Comparison of ENCODE assay signal across 15 cellular contexts in the genomic region with DNA sequence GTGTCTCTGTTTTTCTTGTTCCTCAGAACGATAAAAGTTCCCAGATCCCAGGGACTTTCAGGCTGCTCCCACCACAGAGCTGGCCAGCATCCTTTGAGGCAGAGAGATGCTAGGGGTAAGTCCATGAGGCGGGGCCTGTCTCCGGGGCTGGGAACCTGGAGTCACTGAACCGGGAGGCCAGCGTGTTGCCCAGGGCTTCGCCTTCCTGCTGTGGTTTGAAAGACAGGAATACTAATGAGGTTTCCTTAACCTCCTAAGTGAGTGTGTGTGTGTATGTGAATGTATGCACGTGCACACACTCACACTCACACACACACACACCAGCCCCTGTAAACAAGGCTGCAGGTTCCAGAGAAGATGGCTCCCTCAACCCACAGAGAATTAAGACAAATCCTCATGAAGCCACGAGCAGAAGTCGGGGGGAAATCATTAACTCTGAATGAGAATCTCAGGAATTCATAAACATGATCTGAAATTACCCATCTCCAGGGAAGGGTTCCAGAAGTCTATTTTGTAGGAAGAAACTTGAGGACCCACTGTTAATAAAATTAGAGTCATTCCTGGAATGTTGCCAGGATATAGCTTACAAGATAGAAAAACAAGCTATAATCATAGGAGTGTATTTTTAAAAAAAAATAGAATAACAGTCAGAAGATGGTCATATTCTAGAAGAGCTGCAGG. TPM values are rescaled to one million over a fixed set of nuclear protein-coding genes. Genes with fewer than 3 reads are reported as not detected.
DNase-seq lines count a peak whose midpoint lies in the region; ATAC-seq and TF ChIP-seq lines count a peak whose summit lies in the region.
"Had no signal": no experiment of that assay in that cellular context is flagged by ENCODE, and none has a peak within 500 bp of the region (broad histone marks: within the 10 kb centered on the region; RNA-seq: fewer than 3 reads in every experiment).

No MANE protein-coding gene starts in this region.

- TF ChIP-seq POLR2A in stomach (IDR thresholded peaks at IDR 0.05): no peak
- TF ChIP-seq POLR2A in gastrocnemius medialis (IDR thresholded peaks at IDR 0.05): no peak

- TF ChIP-seq CTCF in stomach (IDR thresholded peaks at IDR 0.05) (no peak), gastrocnemius medialis (IDR thresholded peaks at IDR 0.05 in 4 of 5, conservative IDR thresholded peaks at IDR 0.05 in 1 of 5) (no peak)

- H3K27me3 ChIP-seq in stomach (no peaks in the 10 kb centered on the region), gastrocnemius medialis (no peaks in the 10 kb centered on the region)

- H3K4me3 ChIP-seq in stomach: no peak overlapping the region
- H3K4me3 ChIP-seq in gastrocnemius medialis: no peak overlapping the region
- H3K4me3 ChIP-seq: SK-N-MC had no signal

- H3K27ac ChIP-seq in stomach (peak overlapping the region; percentile 19 to 73 (median 66)), gastrocnemius medialis (no peak overlapping the region)
- H3K27ac ChIP-seq: SK-N-MC had no signal

- H3K9me3 ChIP-seq in stomach (no peaks in the 10 kb centered on the region), gastrocnemius medialis (no peaks in the 10 kb centered on the region)

- DNase-seq in HK-2 (ENCODE audit: unreplicated experiment) (peak; percentile 61), astrocyte of the hippocampus (ENCODE audit: low read depth, low spot score) (peak; percentile 62), kidney glomerular epithelial cell (lab: John Stamatoyannopoulos, UW) (peak; percentile 87), stomach (no peak), gastrocnemius medialis (no peak), NCI-H2196 (lab: John Stamatoyannopoulos, UW; ENCODE audit: unreplicated experiment) (no peak)
- DNase-seq in stimulated activated naive CD4-positive, alpha-beta T cell treated with Interleukin-2 at 50 U/mL for 16 hours (lab: John Stamatoyannopoulos, UW): no peak
- DNase-seq: activated CD8-positive, alpha-beta T cell treated with anti-CD3 and anti-CD28 coated beads for 36 hours; activated gamma-delta T cell treated with Interleukin-2 at 50 U/mL for 16 hours; CD4-positive, alpha-beta memory T cell; NCI-H2107; stimulated activated CD4-positive, alpha-beta T cell treated with anti-CD3 and anti-CD28 coated beads, Interleukin-4, amount 100 ng/mL, for 24 hours; stimulated activated naive B cell treated with anti-CD40 and anti-IgM and Interleukin-4, amounts not matched to agents 10 μg/mL and 1 μg/mL and 100 μg/mL, for 72 hours had no signal

- no peak for ATAC-seq in gastrocnemius medialis
- ATAC-seq in HG03139 (IDR thresholded peaks at IDR 0.05; ENCODE audit: unreplicated experiment): no peak
- ATAC-seq: activated CD8-positive, alpha-beta T cell treated with anti-CD3 and anti-CD28 coated beads for 36 hours; stimulated activated naive B cell treated with anti-CD40 and anti-IgM and Interleukin-4, amounts not matched to agents 10 μg/mL and 1 μg/mL and 100 μg/mL, for 72 hours had no signal

- TF ChIP-seq EP300 in stomach (IDR thresholded peaks at IDR 0.05): no peak

- WGBS in stomach, 5 donors: 40 to 48% (median 46%) methylated on average over 9 of the region's 9 CpGs

- H3K4me1 ChIP-seq in stomach (peaks cover 10 to 38% (median 22%) of the 10 kb centered on the region in 4 donors), gastrocnemius medialis (no peaks in the 10 kb centered on the region)

- no peaks in the 10 kb centered on the region for H3K36me3 ChIP-seq in stomach
- H3K36me3 ChIP-seq in gastrocnemius medialis: no peaks in the 10 kb centered on the region

- in situ Hi-C loops in gastrocnemius medialis (cut with MboI; ENCODE audit: low sequenced_read_pairs in 4 of 4): no loop called here

- intact Hi-C loops in stomach (cut with DNase I; ENCODE audit: low total_unique reads) (loop anchor here (5.0 kb wide), 1 partner anchor 120 kb away; no protein-coding TSS in a partner anchor), gastrocnemius medialis (cut with DNase I; ENCODE audit: low total_unique reads) (no loop called here)

RNA-seq across cellular contexts. Expression of a gene that starts 20.3 kb away (rescaled TPM):
- 100 to 1,000 TPM in 1 of 5 donors, 10 to 100 TPM in 4; 11.2 to 155 (median 38.7) TPM for total RNA-seq in stomach
- 10 to 100 TPM; 14.1 to 62.9 (median 20.0) TPM for polyA plus RNA-seq in stomach
- 100 to 1,000 TPM in 1 of 4 donors, 10 to 100 TPM in 3; 21.3 to 171 (median 38.9) TPM for total RNA-seq in gastrocnemius medialis

Comparison
In these comparisons a context has a peak if more than half of its experiments do, and no peak if none do; other contexts are left out.
1. DNase-seq: peak in HK-2 (single experiment), astrocyte of the hippocampus (single experiment) and kidney glomerular epithelial cell (single experiment); none in stomach (single experiment), stimulated activated naive CD4-positive, alpha-beta T cell treated with Interleukin-2 at 50 U/mL for 16 hours (single experiment), gastrocnemius medialis (0 of 2) and NCI-H2196 (single experiment).
2. H3K27ac ChIP-seq: peak in stomach (5 of 5); none in gastrocnemius medialis (0 of 4).